ENCODE assay signal across 8 cellular contexts in the genomic region with DNA sequence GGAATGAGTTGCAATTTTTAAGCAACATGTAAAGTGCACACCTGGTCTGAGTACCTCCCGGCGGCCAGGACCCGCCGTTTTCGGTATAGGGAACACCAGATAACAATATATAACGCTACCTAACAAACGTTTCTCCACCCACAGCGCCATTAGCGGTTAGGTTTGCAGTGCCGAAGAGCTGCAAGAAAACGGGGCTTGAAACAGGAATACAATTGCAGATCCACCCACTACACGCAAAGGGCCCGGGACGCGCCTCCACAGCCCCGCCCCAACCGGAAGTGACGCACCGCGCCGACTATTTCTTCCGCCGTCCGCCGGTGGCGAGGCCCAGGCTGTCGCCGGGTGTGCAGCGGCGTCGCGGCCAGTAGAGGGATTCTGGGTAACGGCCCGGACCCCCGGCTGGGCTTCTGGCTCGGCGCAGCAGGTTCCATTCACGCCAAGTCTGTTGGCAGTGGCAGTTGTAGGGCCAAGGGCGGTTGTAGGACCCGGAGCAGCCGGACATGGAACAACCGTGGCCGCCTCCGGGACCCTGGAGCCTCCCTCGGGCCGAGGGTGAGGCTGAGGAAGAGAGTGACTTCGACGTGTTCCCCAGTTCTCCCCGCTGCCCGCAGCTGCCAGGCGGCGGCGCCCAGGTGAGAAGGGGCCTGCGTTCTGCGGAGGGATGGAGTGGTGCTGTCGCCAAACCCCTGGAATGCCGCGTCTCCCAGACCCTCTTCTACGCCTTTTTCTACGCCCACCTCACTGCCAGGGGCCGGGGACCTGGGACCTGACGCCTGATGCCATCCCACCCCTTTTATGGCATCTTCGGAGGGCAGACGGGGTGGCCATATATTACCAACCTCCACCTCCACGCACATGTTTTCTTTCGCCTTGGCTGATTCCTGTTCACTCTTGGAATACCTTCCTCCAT. TPM values are rescaled to one million over a fixed set of nuclear protein-coding genes. Genes with fewer than 3 reads are reported as not detected.
DNase-seq lines count a peak whose midpoint lies in the region; ATAC-seq and TF ChIP-seq lines count a peak whose summit lies in the region.

Gene CDC37L1, plus strand, starts transcription at position 302 of the 910 bp plus-strand sequence. Its CDS starts 199 bp downstream, at position 501.

- peak; percentile 43; the same call in 1 of the 2 replicates for TF ChIP-seq EP300 in Ishikawa (IDR thresholded peaks at IDR 0.05; ENCODE audit: borderline replicate concordance)

- H3K4me1 ChIP-seq in esophagus (ENCODE audit: control insufficient read depth in 2 of 2, insufficient read depth in 2 of 2, low read length in 1 of 2) (no peaks in the 10 kb centered on the region), mucosa of stomach (ENCODE audit: control insufficient read depth, insufficient read depth, low read length) (peaks cover 14% of the 10 kb centered on the region)

- TF ChIP-seq RAD21 in Ishikawa (IDR thresholded peaks at IDR 0.05; ENCODE audit: low read depth) = no peak

- H3K9me3 ChIP-seq in esophagus (ENCODE audit: control insufficient read depth in 2 of 2, insufficient read depth in 1 of 2, low read depth in 1 of 2, low read length in 1 of 2) = no peaks in the 10 kb centered on the region
- no peaks in the 10 kb centered on the region for H3K9me3 ChIP-seq in mucosa of stomach (ENCODE audit: control insufficient read depth, low read length)

- 0% methylated on average over 66 of the region's 66 CpGs for WGBS in esophagus, 2 donors

- peak within 1 kb of the TSS; percentile 80 for H3K9ac ChIP-seq in mucosa of stomach (ENCODE audit: low read length)

- peak within 1 kb of the TSS; percentile 98 to 100 for H3K27ac ChIP-seq in esophagus (ENCODE audit: low read depth in 2 of 2, low read length in 1 of 2)

- H3K36me3 ChIP-seq in esophagus (ENCODE audit: control insufficient read depth in 2 of 2, insufficient read depth in 2 of 2, low read length in 1 of 2) (no peaks in the 10 kb centered on the region), mucosa of stomach (ENCODE audit: control insufficient read depth, insufficient read depth, low read length) (no peaks in the 10 kb centered on the region)

- DNase-seq in DMS153 treated with DMSO at 0.1 percent for 48 hours (lab: John Stamatoyannopoulos, UW; ENCODE audit: unreplicated experiment) = peak; percentile 81
- DNase-seq in OCI-M2 (lab: John Stamatoyannopoulos, UW; ENCODE audit: unreplicated experiment) = peak; percentile 35
- DNase-seq in activated T-cell treated with anti-CD3 and anti-CD28 coated beads for 48 hours (ENCODE audit: low read depth) = peak; percentile 99
- DNase-seq in stimulated activated CD8-positive, alpha-beta memory T cell treated with anti-CD3 and anti-CD28 coated beads, Interleukin-7, amount 100 ng/mL, for 1 hour (ENCODE audit: low read depth in 2 of 2) = peak; percentile 99

- H3K27me3 ChIP-seq in esophagus (ENCODE audit: control insufficient read depth in 1 of 2, insufficient read depth in 2 of 2, low read length in 2 of 2) (no peaks in the 10 kb centered on the region), mucosa of stomach (ENCODE audit: control insufficient read depth, insufficient read depth, low read length) (no peaks in the 10 kb centered on the region)

- H3K4me3 ChIP-seq in esophagus (ENCODE audit: low read depth in 1 of 2, low read length in 2 of 2) (peak within 1 kb of the TSS; percentile 84 to 88), mucosa of stomach (ENCODE audit: low read length) (peak within 1 kb of the TSS; percentile 59)

- ATAC-seq in GM21529 (IDR thresholded peaks at IDR 0.05; ENCODE audit: unreplicated experiment) = peak; percentile 96

TF ChIP-seq in Ishikawa, 13 proteins besides CTCF, POLR2A, EP300 and RAD21:
- TF ChIP-seq EGR1 (IDR thresholded peaks at IDR 0.05) = peak; percentile 27; the same call in 1 of the 2 replicates
- no peak for TF ChIP-seq ZBTB7A (IDR thresholded peaks at IDR 0.05; ENCODE audit: low read depth)
- peak; percentile 80 for TF ChIP-seq TCF12 (IDR thresholded peaks at IDR 0.05; ENCODE audit: low read depth)
- peak; percentile 41; the same call in 1 of the 2 replicates for TF ChIP-seq FOXM1 (IDR thresholded peaks at IDR 0.05; ENCODE audit: borderline replicate concordance, low read depth)
- TF ChIP-seq USF1 (IDR thresholded peaks at IDR 0.05) = no peak
- TF ChIP-seq YY1 (IDR thresholded peaks at IDR 0.05; ENCODE audit: low read depth) = peak; percentile 86
- no peak for TF ChIP-seq NFIC (IDR thresholded peaks at IDR 0.05)
- TF ChIP-seq TAF1 (IDR thresholded peaks at IDR 0.05; ENCODE audit: low read depth) = peak; percentile 88; the same call in 1 of the 2 replicates
- TF ChIP-seq TEAD4 (IDR thresholded peaks at IDR 0.05) = peak; percentile 59; the same call in 1 of the 2 replicates
- TF ChIP-seq REST (IDR thresholded peaks at IDR 0.05; ENCODE audit: low read depth) = no peak
- TF ChIP-seq, protein P1, sequence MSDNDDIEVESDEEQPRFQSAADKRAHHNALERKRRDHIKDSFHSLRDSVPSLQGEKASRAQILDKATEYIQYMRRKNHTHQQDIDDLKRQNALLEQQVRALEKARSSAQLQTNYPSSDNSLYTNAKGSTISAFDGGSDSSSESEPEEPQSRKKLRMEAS (IDR thresholded peaks at IDR 0.05) = peak; percentile 86
- peak; percentile 85 for TF ChIP-seq CREB1 (IDR thresholded peaks at IDR 0.05; ENCODE audit: low read depth)
- 0 out of 2 replicates have a peak, but pooled peaks have one; percentile 3 for TF ChIP-seq CEBPB (IDR thresholded peaks at IDR 0.05)

RNA-seq across cellular contexts. Expression of gene CDC37L1, which starts in this region (rescaled TPM):
- 1 to 10 TPM; 6.1 to 9.5 TPM for polyA plus RNA-seq in esophagus

Comparison
In these comparisons a context has a peak if more than half of its experiments do, and no peak if none do; other contexts are left out.
1. Peak in every context shown above with its lines: DNase-seq, ATAC-seq, H3K4me3 ChIP-seq and H3K27ac ChIP-seq.
2. DNase-seq: peak in every context shown above with its lines; median percentile 99 in activated T-cell treated with anti-CD3 and anti-CD28 coated beads for 48 hours; 99 in stimulated activated CD8-positive, alpha-beta memory T cell treated with anti-CD3 and anti-CD28 coated beads, Interleukin-7, amount 100 ng/mL, for 1 hour; 81 in DMS153 treated with DMSO at 0.1 percent for 48 hours; 35 in OCI-M2.